ENCODE assay signal across 17 cellular contexts in genomic region chr2:187206071-187206470, GRCh38.
"Had no signal": no experiment of that assay in that cellular context is flagged by ENCODE, and none has a peak within 500 bp of the region (broad histone marks: within the 10 kb centered on the region; RNA-seq: fewer than 3 reads in every experiment).

No MANE protein-coding gene starts in this region.

- ATAC-seq: activated CD8-positive, alpha-beta T cell treated with anti-CD3 and anti-CD28 coated beads, Interleukin-2, amount 10 ng/mL, durations not matched to agents 7 days and 5 days; activated T-helper 17 cell treated with anti-CD3 and anti-CD28 coated beads, Interleukin-2, amount 50 U/mL, for 72 hours; effector memory CD8-positive, alpha-beta T cell; left cardiac atrium; lower lobe of right lung; natural killer cell; SK-N-SH treated with all-trans-retinoic acid at 6 μM for 48 hours; stimulated activated naive CD8-positive, alpha-beta T cell treated with anti-CD3 and anti-CD28 coated beads, Interleukin-15, amount 100 ng/mL, for 72 hours; WTC11 had no signal

- DNase-seq: activated CD4-positive, alpha-beta T cell treated with anti-CD3 and anti-CD28 coated beads for 48 hours; activated CD8-positive, alpha-beta T cell treated with anti-CD3 and anti-CD28 coated beads, Interleukin-2, amount 10 ng/mL, durations not matched to agents 7 days and 5 days; activated naive CD4-positive, alpha-beta T cell treated with anti-CD3 and anti-CD28 coated beads for 36 hours; caudate nucleus; cortex of kidney; effector memory CD8-positive, alpha-beta T cell; esophagus squamous epithelium; left cardiac atrium; lower lobe of right lung; natural killer cell; stimulated activated CD4-positive, alpha-beta T cell treated with anti-CD3 and anti-CD28 coated beads, Interleukin-4, amount 100 ng/mL, for 1 hour; stimulated activated CD8-positive, alpha-beta memory T cell treated with anti-CD3 and anti-CD28 coated beads, Interleukin-4, amount 100 ng/mL, for 48 hours; stimulated activated naive CD8-positive, alpha-beta T cell treated with anti-CD3 and anti-CD28 coated beads, Interleukin-15, amount 100 ng/mL, for 72 hours; testis had no signal

- H3K36me3 ChIP-seq: esophagus squamous epithelium, lower lobe of right lung had no signal

- H3K9me3 ChIP-seq: esophagus squamous epithelium, lower lobe of right lung, testis had no signal

- H3K27me3 ChIP-seq: esophagus squamous epithelium, testis had no signal

- H3K4me3 ChIP-seq: esophagus squamous epithelium, lower lobe of right lung, testis had no signal

- H3K4me1 ChIP-seq: lower lobe of right lung, testis had no signal

- H3K27ac ChIP-seq: lower lobe of right lung, testis had no signal
